Comparison of ENCODE assay signal across 2 cellular contexts in the genomic region with DNA sequence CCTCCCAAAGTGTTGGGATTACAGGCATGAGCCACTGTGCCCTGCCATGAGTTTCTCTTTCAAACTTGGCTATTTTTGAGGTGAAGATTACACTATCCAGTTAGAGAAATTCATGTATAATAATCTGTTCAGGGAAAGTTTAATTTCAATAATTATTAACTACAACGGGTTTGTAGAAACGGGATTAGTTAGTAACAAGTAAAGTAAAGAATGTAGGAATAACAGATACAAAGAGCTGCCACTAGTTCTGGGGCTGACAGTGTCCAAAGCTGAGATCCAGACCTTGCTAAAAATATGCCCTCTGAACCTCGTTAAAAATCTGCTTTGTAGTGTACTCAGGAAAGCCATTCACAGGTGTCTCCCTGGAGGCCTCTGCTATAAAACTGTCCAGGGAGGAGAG.
A peak's percentile ranks its signal among the peaks of the same experiment; 100 is the strongest.
TF ChIP-seq lines count a peak whose summit lies in the region.

No MANE protein-coding gene starts in this region.

TF ChIP-seq in liver, 16 proteins besides CTCF, POLR2A, EP300 and RAD21:
- TF ChIP-seq EGR1 (IDR thresholded peaks at IDR 0.05; ENCODE audit: low read depth in 2 of 2) = no peak
- TF ChIP-seq NR2F2 (IDR thresholded peaks at IDR 0.05) = peak; percentile 36

TF ChIP-seq in HepG2, 621 proteins besides CTCF, POLR2A, EP300 and RAD21:
- TF ChIP-seq RBFOX2 (IDR thresholded peaks at IDR 0.05; ENCODE audit: low read depth, low read length) = no peak
- no peak for TF ChIP-seq MAFG (CRISPR knock-in tag; IDR thresholded peaks at IDR 0.05)
- TF ChIP-seq ZNF451 (CRISPR knock-in tag; IDR thresholded peaks at IDR 0.05) = no peak
- no peak for TF ChIP-seq KMT2A (CRISPR knock-in tag; IDR thresholded peaks at IDR 0.05)
